Comparison of ENCODE assay signal across 13 cellular contexts in genomic region chr15:78414608-78415250, GRCh38.
"Had no signal": no experiment of that assay in that cellular context is flagged by ENCODE, and none has a peak within 500 bp of the region (broad histone marks: within the 10 kb centered on the region; RNA-seq: fewer than 3 reads in every experiment).

No MANE protein-coding gene starts in this region.

- H3K4me3 ChIP-seq: breast epithelium, dorsolateral prefrontal cortex, left ventricle myocardium inferior, right atrium auricular region, skin epidermis, tibial nerve had no signal

- H3K9me3 ChIP-seq: breast epithelium, left ventricle myocardium inferior, right atrium auricular region, tibial nerve had no signal

- DNase-seq: activated CD4-positive, alpha-beta T cell treated with anti-CD3 and anti-CD28 coated beads, Interleukin-2, amount 50 U/mL, for 4 hours; activated CD4-positive, CD25-positive, alpha-beta regulatory T cell treated with anti-CD3 and anti-CD28 coated beads, Interleukin-2, amount 50 U/mL, for 72 hours; activated naive CD4-positive, alpha-beta T cell treated with anti-CD3 and anti-CD28 coated beads for 36 hours; activated naive CD8-positive, alpha-beta T cell treated with anti-CD3 and anti-CD28 coated beads, Interleukin-2, amount 50 U/mL, for 24 hours; left ventricle myocardium inferior; stimulated activated CD4-positive, alpha-beta T cell treated with anti-CD3 and anti-CD28 coated beads, Interleukin-4, amount 100 ng/mL, for 24 hours; stimulated activated naive CD4-positive, alpha-beta T cell; T-helper 9 cell had no signal

- ATAC-seq: activated naive CD8-positive, alpha-beta T cell treated with anti-CD3 and anti-CD28 coated beads, Interleukin-2, amount 50 U/mL, for 24 hours had no signal

- H3K4me1 ChIP-seq: breast epithelium, left ventricle myocardium inferior, right atrium auricular region, tibial nerve had no signal

- H3K36me3 ChIP-seq: breast epithelium, left ventricle myocardium inferior, right atrium auricular region, tibial nerve had no signal
